8 cellular contexts compared by ENCODE assay signal in the genomic region with DNA sequence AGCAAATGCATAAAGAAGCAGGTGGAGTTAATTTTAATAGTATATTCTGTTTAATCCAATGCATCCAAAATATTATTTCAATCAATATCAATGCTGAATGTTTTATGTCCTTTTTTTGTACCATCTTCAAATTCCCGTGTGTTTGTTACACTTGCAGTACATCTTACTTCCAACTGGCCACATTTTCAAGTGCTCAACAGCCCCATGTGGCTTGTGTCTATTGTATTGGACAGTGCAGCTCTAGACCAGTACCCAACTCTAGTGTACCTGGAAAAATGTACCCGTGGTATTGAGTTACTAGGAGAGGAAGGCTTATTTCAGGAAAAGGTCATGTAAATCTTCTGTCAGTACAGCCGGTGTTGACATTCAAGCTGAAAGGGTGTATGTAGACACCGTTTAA. TPM values are rescaled to one million over a fixed set of nuclear protein-coding genes. Genes with fewer than 3 reads are reported as not detected.
A peak's percentile ranks its signal among the peaks of the same experiment; 100 is the strongest.
DNase-seq lines count a peak whose midpoint lies in the region; ATAC-seq and TF ChIP-seq lines count a peak whose summit lies in the region.
"Not testable (repeated sequence)": the region's sequence is repeated elsewhere in the genome, so short reads cannot be mapped to it uniquely, and the experiment has no call there.

No MANE protein-coding gene starts in this region.

- peaks cover 18% of the 10 kb centered on the region; the same call in 2 of the 3 replicates for H3K36me3 Mint-ChIP-seq in GM23338 (ENCODE audit: low read depth)
- H3K36me3 Mint-ChIP-seq in T-helper 17 cell (ENCODE audit: low read depth); endothelial cell (ENCODE audit: low read depth, unreplicated experiment): not testable (repeated sequence)
- H3K36me3 Mint-ChIP-seq in activated naive CD8-positive, alpha-beta T cell: peaks cover 16% of the 10 kb centered on the region
- peaks cover 0 to 23% (median 9%) of the 10 kb centered on the region in 3 donors for H3K36me3 Mint-ChIP-seq in naive thymus-derived CD8-positive, alpha-beta T cell

- H3K4me1 ChIP-seq in BLaER1 treated with 17β-estradiol and CSF1 and Interleukin-3, amounts not matched to agents 10 nM and 100 nM: peaks cover 64 to 99% (median 91%) of the 10 kb centered on the region in 10 experiments
- H3K4me1 ChIP-seq in GM23338 (ENCODE audit: insufficient read depth): not testable (repeated sequence)

- H3K36me3 ChIP-seq in BLaER1 treated with 17β-estradiol and CSF1 and Interleukin-3, amounts not matched to agents 10 nM and 100 nM: peaks cover 0 to 17% (median 4%) of the 10 kb centered on the region in 11 experiments; a peak in 10 of 22 replicates
- H3K36me3 ChIP-seq in GM23338 (ENCODE audit: insufficient read depth): not testable (repeated sequence)

- H3K27ac Mint-ChIP-seq in GM23338 (0 out of 2 replicates have a peak overlapping the region, but pooled peaks have one; percentile 43), T-helper 17 cell (peak overlapping the region; percentile 99), endothelial cell (ENCODE audit: unreplicated experiment) (peak overlapping the region; percentile 85)
- peak overlapping the region; percentile 94 for H3K27ac Mint-ChIP-seq in activated naive CD8-positive, alpha-beta T cell
- peak overlapping the region; percentile 82 to 98 (median 94) for H3K27ac Mint-ChIP-seq in naive thymus-derived CD8-positive, alpha-beta T cell
- H3K27ac Mint-ChIP-seq in stimulated activated naive CD8-positive, alpha-beta T cell treated with anti-CD3 and anti-CD28 coated beads, Interleukin-15, amount 100 ng/mL, for 72 hours: peak overlapping the region; percentile 90 to 92

- not testable (repeated sequence) for H3K9me3 ChIP-seq in BLaER1 treated with 17β-estradiol and CSF1 and Interleukin-3, amounts not matched to agents 10 nM and 100 nM (replicated peaks in 1 of 11); T-helper 17 cell (ENCODE audit: control insufficient read depth, low read length, poor library complexity, severe bottlenecking)

- H3K27ac ChIP-seq in BLaER1 treated with 17β-estradiol and CSF1 and Interleukin-3, amounts not matched to agents 10 nM and 100 nM: peak overlapping the region; percentile 32 to 96 (median 85); a peak in 21 of 22 replicates
- H3K27ac ChIP-seq in GM23338 (ENCODE audit: low read depth): not testable (repeated sequence)

- not testable (repeated sequence) for H2AFZ ChIP-seq in GM23338

- TF ChIP-seq POLR2A in NB4 (IDR thresholded peaks at IDR 0.05; ENCODE audit: extremely low read depth, insufficient read length): not testable (repeated sequence)

- H3K27me3 ChIP-seq in BLaER1 treated with 17β-estradiol and CSF1 and Interleukin-3, amounts not matched to agents 10 nM and 100 nM; GM23338 (ENCODE audit: insufficient read depth): not testable (repeated sequence)

- peaks cover 14% of the 10 kb centered on the region for H3K4me1 Mint-ChIP-seq in GM23338
- peaks cover 52% of the 10 kb centered on the region for H3K4me1 Mint-ChIP-seq in T-helper 17 cell
- H3K4me1 Mint-ChIP-seq in activated naive CD8-positive, alpha-beta T cell (ENCODE audit: low read depth): peaks cover 69% of the 10 kb centered on the region
- not testable (repeated sequence) for H3K4me1 Mint-ChIP-seq in endothelial cell (ENCODE audit: unreplicated experiment)
- peaks cover 26 to 79% (median 64%) of the 10 kb centered on the region in 4 donors for H3K4me1 Mint-ChIP-seq in naive thymus-derived CD8-positive, alpha-beta T cell
- H3K4me1 Mint-ChIP-seq in stimulated activated naive CD8-positive, alpha-beta T cell treated with anti-CD3 and anti-CD28 coated beads, Interleukin-15, amount 100 ng/mL, for 72 hours: peaks cover 80% of the 10 kb centered on the region

- not testable (repeated sequence) for H3K9me3 Mint-ChIP-seq in GM23338; activated naive CD8-positive, alpha-beta T cell (ENCODE audit: low read depth); endothelial cell (ENCODE audit: unreplicated experiment); naive thymus-derived CD8-positive, alpha-beta T cell; stimulated activated naive CD8-positive, alpha-beta T cell treated with anti-CD3 and anti-CD28 coated beads, Interleukin-15, amount 100 ng/mL, for 72 hours

- ATAC-seq in GM23338; T-helper 17 cell; naive thymus-derived CD8-positive, alpha-beta T cell; stimulated activated naive CD8-positive, alpha-beta T cell treated with anti-CD3 and anti-CD28 coated beads, Interleukin-15, amount 100 ng/mL, for 72 hours: not testable (repeated sequence)

- H3K79me2 ChIP-seq in GM23338 (replicated peaks; ENCODE audit: insufficient read depth): not testable (repeated sequence)

- POLR2A ChIA-PET in naive thymus-derived CD8-positive, alpha-beta T cell (lab: Charles Lee): interaction anchor here (1.1 to 3.2 kb wide), 3 partner anchors 11 to 53 kb away, joined by 4 to 42 read pairs (median 26); a partner anchor contains a TSS

- not testable (repeated sequence) for H3K4me3 ChIP-seq in BLaER1 treated with 17β-estradiol and CSF1 and Interleukin-3, amounts not matched to agents 10 nM and 100 nM
- peak overlapping the region; percentile 43 for H3K4me3 ChIP-seq in GM23338
- H3K4me3 ChIP-seq in NB4 (ENCODE audit: low read depth, low read length): peak overlapping the region; percentile 60

- not testable (repeated sequence) for H4K20me1 ChIP-seq in BLaER1 treated with 17β-estradiol and CSF1 and Interleukin-3, amounts not matched to agents 10 nM and 100 nM; GM23338 (replicated peaks; ENCODE audit: insufficient read depth)

- not testable (repeated sequence) for DNase-seq in GM23338 (ENCODE audit: low spot score); T-helper 17 cell; endothelial cell (ENCODE audit: low spot score); naive thymus-derived CD8-positive, alpha-beta T cell; stimulated activated naive CD8-positive, alpha-beta T cell treated with anti-CD3 and anti-CD28 coated beads, Interleukin-15, amount 100 ng/mL, for 72 hours
- peak; percentile 52 for DNase-seq in NB4 (ENCODE audit: low read depth)

- not testable (repeated sequence) for TF ChIP-seq CTCF in GM23338 (conservative IDR thresholded peaks at IDR 0.05; ENCODE audit: low read depth in 2 of 2); NB4 (IDR thresholded peaks at IDR 0.05; ENCODE audit: low read depth, low read length); endothelial cell (IDR thresholded peaks at IDR 0.05; ENCODE audit: unreplicated experiment)

- H3K9ac ChIP-seq in BLaER1 treated with 17β-estradiol and CSF1 and Interleukin-3, amounts not matched to agents 10 nM and 100 nM: peak overlapping the region in 9 of 11 experiments; percentile 15 to 84 (median 67); a peak in 12 of 22 replicates

- H3K4me2 ChIP-seq in BLaER1 treated with 17β-estradiol and CSF1 and Interleukin-3, amounts not matched to agents 10 nM and 100 nM: peak overlapping the region; percentile 49 to 90 (median 72)
- H3K4me2 ChIP-seq in GM23338: 0 out of 2 replicates have a peak overlapping the region, but pooled peaks have one; percentile 35

- not testable (repeated sequence) for H3K27me3 Mint-ChIP-seq in GM23338 (ENCODE audit: insufficient read depth, low read depth, poor library complexity); T-helper 17 cell; activated naive CD8-positive, alpha-beta T cell; endothelial cell (ENCODE audit: unreplicated experiment); naive thymus-derived CD8-positive, alpha-beta T cell; stimulated activated naive CD8-positive, alpha-beta T cell treated with anti-CD3 and anti-CD28 coated beads, Interleukin-15, amount 100 ng/mL, for 72 hours

- not testable (repeated sequence) for H3K9me2 ChIP-seq in GM23338 (ENCODE audit: insufficient read depth)

- H3K4me3 Mint-ChIP-seq in GM23338: peak overlapping the region; percentile 71
- peak overlapping the region; percentile 66 for H3K4me3 Mint-ChIP-seq in T-helper 17 cell
- H3K4me3 Mint-ChIP-seq in activated naive CD8-positive, alpha-beta T cell: peak overlapping the region; percentile 74
- peak overlapping the region; percentile 65 for H3K4me3 Mint-ChIP-seq in endothelial cell (ENCODE audit: unreplicated experiment)
- peak overlapping the region; percentile 49 to 75 (median 61) for H3K4me3 Mint-ChIP-seq in naive thymus-derived CD8-positive, alpha-beta T cell
- H3K4me3 Mint-ChIP-seq in stimulated activated naive CD8-positive, alpha-beta T cell treated with anti-CD3 and anti-CD28 coated beads, Interleukin-15, amount 100 ng/mL, for 72 hours: peak overlapping the region; percentile 62 to 77

- not testable (repeated sequence) for H3F3A ChIP-seq in GM23338 (replicated peaks; ENCODE audit: low read depth)

RNA-seq across cellular contexts. Expression of a gene that starts 11.7 kb away (rescaled TPM):
- 49.1 and 54.2 TPM in 2 replicates for total RNA-seq in GM23338 (2014; rRNA removed; shearing (Covaris generic))
- 71.5 and 83.8 TPM in 2 replicates for polyA plus RNA-seq in GM23338 (2016; fragmentation: Nextera tagmentation; extraction: Ambion mirVana)
- total RNA-seq in T-helper 17 cell: 10 to 100 TPM; 57.7 to 58.5 TPM
- total RNA-seq in endothelial cell (ENCODE audit: unreplicated experiment): 70.3 TPM
- total RNA-seq in naive thymus-derived CD8-positive, alpha-beta T cell: 10 to 100 TPM; 72.4 to 72.7 TPM
- 100 to 1,000 TPM in 1 of 3 donors, 10 to 100 TPM in 2; 89.0 to 125 (median 94.6) TPM for polyA plus RNA-seq in naive thymus-derived CD8-positive, alpha-beta T cell

RNA-seq across cellular contexts. Expression of a gene that starts 31.3 kb away (rescaled TPM):
- total RNA-seq in GM23338 (2014; rRNA removed; shearing (Covaris generic)): 0.35 TPM in 1 of 2 replicates, not detected in the other
- 0.16 TPM in 1 of 2 replicates, not detected in the other for polyA plus RNA-seq in GM23338 (2016; fragmentation: Nextera tagmentation; extraction: Ambion mirVana)
- 1 to 10 TPM; 6.4 to 9.8 TPM for total RNA-seq in T-helper 17 cell
- 2.4 TPM for total RNA-seq in endothelial cell (ENCODE audit: unreplicated experiment)
- total RNA-seq in naive thymus-derived CD8-positive, alpha-beta T cell: 1 to 10 TPM; 6.4 to 6.9 TPM
- 1 to 10 TPM in 2 of 3 donors, under 1 TPM in 1; 0.61 to 2.6 (median 1.5) TPM for polyA plus RNA-seq in naive thymus-derived CD8-positive, alpha-beta T cell

RNA-seq across cellular contexts. Expression of a gene that starts 31.7 kb away (rescaled TPM):
- total RNA-seq in GM23338 (2014; rRNA removed; shearing (Covaris generic)): 5.1 and 9.2 TPM in 2 replicates
- polyA plus RNA-seq in GM23338 (2016; fragmentation: Nextera tagmentation; extraction: Ambion mirVana): 1.7 and 2.4 TPM in 2 replicates
- total RNA-seq in T-helper 17 cell (10 to 100 TPM; 17.2 to 22.4 TPM), endothelial cell (ENCODE audit: unreplicated experiment) (9.8 TPM)
- 10 to 100 TPM; 12.1 to 15.1 TPM for total RNA-seq in naive thymus-derived CD8-positive, alpha-beta T cell
- 10 to 100 TPM; 10.4 to 13.7 (median 12.9) TPM for polyA plus RNA-seq in naive thymus-derived CD8-positive, alpha-beta T cell

Comparison
In these comparisons a context has a peak if more than half of its experiments do, and no peak if none do; other contexts are left out.
1. H3K27ac Mint-ChIP-seq: peak in every context shown above with its lines; median percentile 99 in T-helper 17 cell; 94 in activated naive CD8-positive, alpha-beta T cell; 94 in naive thymus-derived CD8-positive, alpha-beta T cell; 91 in stimulated activated naive CD8-positive, alpha-beta T cell treated with anti-CD3 and anti-CD28 coated beads, Interleukin-15, amount 100 ng/mL, for 72 hours; 85 in endothelial cell; 43 in GM23338.